In genomic region chr16:81714593-81714992, GRCh38 we compare ENCODE assay signal across 1 cellular context.
TF ChIP-seq lines count a peak whose summit lies in the region.

No MANE protein-coding gene starts in this region.

TF ChIP-seq in HepG2, 621 proteins besides CTCF, POLR2A, EP300 and RAD21:
- TF ChIP-seq ZNF546 (CRISPR knock-in tag; conservative IDR thresholded peaks at IDR 0.05) (no peak), ZNF512 (CRISPR knock-in tag; IDR thresholded peaks at IDR 0.05) (no peak), GPN1 (CRISPR knock-in tag; IDR thresholded peaks at IDR 0.05; ENCODE audit: borderline replicate concordance) (no peak), AFF4 (CRISPR knock-in tag; IDR thresholded peaks at IDR 0.05) (no peak), ZBTB4 (CRISPR knock-in tag; IDR thresholded peaks at IDR 0.05; ENCODE audit: borderline replicate concordance) (no peak)
